9 cellular contexts compared by ENCODE assay signal in the genomic region with DNA sequence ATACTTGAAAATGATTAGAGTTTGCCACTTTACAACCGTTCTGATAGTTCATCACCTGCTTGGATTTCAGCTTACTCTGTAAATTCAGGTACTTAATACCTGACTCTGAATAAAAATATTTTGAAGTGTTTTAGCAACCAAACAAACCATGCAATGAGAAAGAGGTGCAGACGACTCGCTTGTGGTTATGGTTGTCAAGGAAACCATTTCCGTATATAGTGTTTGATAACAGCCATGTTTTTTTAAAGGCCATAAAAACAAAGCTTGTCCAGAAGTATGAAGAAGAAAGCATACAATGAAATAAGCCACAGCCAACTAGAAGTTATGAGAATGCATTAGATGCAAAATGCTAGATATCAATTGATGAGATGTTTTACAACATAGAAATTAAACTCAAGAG.
DNase-seq lines count a peak whose midpoint lies in the region; ATAC-seq, FAIRE-seq and TF ChIP-seq lines count a peak whose summit lies in the region.
"Had no signal": no experiment of that assay in that cellular context is flagged by ENCODE, and none has a peak within 500 bp of the region (broad histone marks: within the 10 kb centered on the region; RNA-seq: fewer than 3 reads in every experiment).

No MANE protein-coding gene starts in this region.

- H3K36me3 ChIP-seq in endothelial cell of umbilical vein (ENCODE audit: control insufficient read depth in 2 of 2, extremely low read depth in 1 of 2, insufficient read depth in 2 of 2, low read length in 2 of 2) (no peaks in the 10 kb centered on the region), WERI-Rb-1 (no peaks in the 10 kb centered on the region), aorta (ENCODE audit: control insufficient read depth in 1 of 2, insufficient read depth in 2 of 2, low read length in 1 of 2) (no peaks in the 10 kb centered on the region)

- peaks cover 5 to 6% of the 10 kb centered on the region in 2 donors for H3K9me3 Mint-ChIP-seq in stimulated activated naive CD8-positive, alpha-beta T cell treated with anti-CD3 and anti-CD28 coated beads, Interleukin-15, amount 100 ng/mL, for 72 hours

- peaks cover 67% of the 10 kb centered on the region for H3K4me1 Mint-ChIP-seq in stimulated activated naive CD8-positive, alpha-beta T cell treated with anti-CD3 and anti-CD28 coated beads, Interleukin-15, amount 100 ng/mL, for 72 hours

- no peaks in the 10 kb centered on the region for H3K27me3 Mint-ChIP-seq in stimulated activated naive CD8-positive, alpha-beta T cell treated with anti-CD3 and anti-CD28 coated beads, Interleukin-15, amount 100 ng/mL, for 72 hours

- peak; percentile 45 for ATAC-seq in Right ventricle myocardium superior (ENCODE audit: poor library complexity)
- no peak for ATAC-seq in Right ventricle myocardium inferior
- peak; percentile 77 for ATAC-seq in stimulated activated naive CD8-positive, alpha-beta T cell treated with anti-CD3 and anti-CD28 coated beads, Interleukin-15, amount 100 ng/mL, for 72 hours
- ATAC-seq in aorta (ENCODE audit: low FRiP score) = no peak

- no peaks in the 10 kb centered on the region for H3K9me1 ChIP-seq in endothelial cell of umbilical vein (replicated peaks; ENCODE audit: control insufficient read depth, extremely low read depth, insufficient read depth, low read length)

- intact Hi-C loops in Right ventricle myocardium superior (cut with DNase I) = no loop called here
- intact Hi-C loops in Right ventricle myocardium inferior (cut with DNase I) = no loop called here
- intact Hi-C loops in endothelial cell of umbilical vein (cut with micrococcal nuclease) = loop anchor here (1.0 to 5.0 kb wide), 7 partner anchors 30 to 250 kb away; partner anchors contain the start of gene IVNS1ABP
- intact Hi-C loops in aorta (cut with DNase I) = loop anchor here in 1 of 2 donors (10.0 kb wide), 1 partner anchor 62 kb away; no protein-coding TSS in a partner anchor

- peak overlapping the region; percentile 29 for H3K9ac ChIP-seq in endothelial cell of umbilical vein (replicated peaks; ENCODE audit: extremely low read depth, insufficient read depth, low read length)

- BruUV-seq in endothelial cell of umbilical vein (replicated peaks; lab: Mats Ljungman, UMichigan) = no TSS peak

- H2AFZ ChIP-seq in endothelial cell of umbilical vein (ENCODE audit: low read depth, low read length) = no peak overlapping the region

- no peaks in the 10 kb centered on the region for H3K27me3 ChIP-seq in endothelial cell of umbilical vein (ENCODE audit: control insufficient read depth in 2 of 2, insufficient read depth in 2 of 2, low read length in 2 of 2)
- no peaks in the 10 kb centered on the region for H3K27me3 ChIP-seq in WERI-Rb-1 (ENCODE audit: insufficient read depth, low read depth, severe bottlenecking)
- no peaks in the 10 kb centered on the region for H3K27me3 ChIP-seq in aorta (ENCODE audit: control insufficient read depth in 1 of 2, insufficient read depth in 2 of 2, low read length in 1 of 2)

- H3K27ac ChIP-seq in endothelial cell of umbilical vein (ENCODE audit: insufficient read depth, low read depth, low read length) = peak overlapping the region; percentile 38
- H3K27ac ChIP-seq in WERI-Rb-1 = no peak overlapping the region
- no peak overlapping the region for H3K27ac ChIP-seq in aorta (ENCODE audit: low read depth in 1 of 2, low read length in 2 of 2)

- H3K4me3 ChIP-seq in endothelial cell of umbilical vein (replicated peaks in 1 of 3; ENCODE audit: insufficient read depth in 1 of 3, low read depth in 1 of 3, low read length in 3 of 3) (no peak overlapping the region), WERI-Rb-1 (ENCODE audit: low read depth, low read length) (no peak overlapping the region), aorta (ENCODE audit: low read length in 2 of 2) (no peak overlapping the region)

- no peak for TF ChIP-seq POLR2A in endothelial cell of umbilical vein (IDR thresholded peaks at IDR 0.05; ENCODE audit: low read depth, low read length)

- H3K4me1 ChIP-seq in endothelial cell of umbilical vein (ENCODE audit: control insufficient read depth, extremely low read depth, insufficient read depth, low read length) (peaks cover 13% of the 10 kb centered on the region), aorta (ENCODE audit: control insufficient read depth in 1 of 2, insufficient read depth in 2 of 2, low read length in 2 of 2) (no peaks in the 10 kb centered on the region)

- peak overlapping the region; percentile 82 to 84 for H3K27ac Mint-ChIP-seq in stimulated activated naive CD8-positive, alpha-beta T cell treated with anti-CD3 and anti-CD28 coated beads, Interleukin-15, amount 100 ng/mL, for 72 hours

- no peaks in the 10 kb centered on the region for H3K79me2 ChIP-seq in endothelial cell of umbilical vein (ENCODE audit: control insufficient read depth, insufficient read depth, low read length)

- POLR2A ChIA-PET in endothelial cell of umbilical vein (lab: Charles Lee) = no interaction called here

- H3K9me3 ChIP-seq in endothelial cell of umbilical vein (replicated peaks; ENCODE audit: control insufficient read depth, insufficient read depth, low read length) = no peaks in the 10 kb centered on the region
- no peaks in the 10 kb centered on the region for H3K9me3 ChIP-seq in WERI-Rb-1 (ENCODE audit: severe bottlenecking)
- no peaks in the 10 kb centered on the region for H3K9me3 ChIP-seq in aorta (ENCODE audit: control insufficient read depth, low read length)

- no peak for DNase-seq in Right ventricle myocardium superior
- no peak for DNase-seq in Right ventricle myocardium inferior (ENCODE audit: missing footprints)
- DNase-seq in LHCN-M2 (ENCODE audit: low read depth) = peak; percentile 65
- peak; percentile 38 for DNase-seq in T follicular helper cell (ENCODE audit: low read depth)
- DNase-seq in endothelial cell of umbilical vein (ENCODE audit: low read depth, low spot score) = peak; percentile 87
- DNase-seq in stimulated activated naive CD8-positive, alpha-beta T cell treated with anti-CD3 and anti-CD28 coated beads, Interleukin-15, amount 100 ng/mL, for 72 hours = peak in 1 of 2 donors; percentile 33
- no peak for DNase-seq in WERI-Rb-1
- no peak for DNase-seq in aorta

- peak overlapping the region; percentile 46 for H3K4me2 ChIP-seq in endothelial cell of umbilical vein (ENCODE audit: insufficient read depth, low read length)

- TF ChIP-seq CTCF in endothelial cell of umbilical vein (IDR thresholded peaks at IDR 0.05; ENCODE audit: extremely low read depth in 1 of 2, insufficient read depth in 1 of 2, low read depth in 1 of 2, low read length in 2 of 2) = no peak
- TF ChIP-seq CTCF in WERI-Rb-1 (IDR thresholded peaks at IDR 0.05; ENCODE audit: low read depth, low read length) = no peak

- WGBS in aorta, 2 donors = 12 to 18% methylated on average over 4 of the region's 4 CpGs

- FAIRE-seq in endothelial cell of umbilical vein (lab: Jason Lieb, UNC) = peak; percentile 79

- H4K20me1 ChIP-seq in endothelial cell of umbilical vein (replicated peaks; ENCODE audit: control insufficient read depth, extremely low read depth, insufficient read depth, low read length) = no peaks in the 10 kb centered on the region

- peak overlapping the region; percentile 58 to 74 for H3K4me3 Mint-ChIP-seq in stimulated activated naive CD8-positive, alpha-beta T cell treated with anti-CD3 and anti-CD28 coated beads, Interleukin-15, amount 100 ng/mL, for 72 hours
- H3K4me3 Mint-ChIP-seq: brain had no signal

- dilution Hi-C loops in endothelial cell of umbilical vein (cut with MboI; ENCODE audit: extremely low pct_ligation_motif_present, low sequenced_read_pairs) = no loop called here

- CTCF ChIA-PET in endothelial cell of umbilical vein (lab: Charles Lee) = interaction anchor here (0.7 to 4.9 kb wide), 12 partner anchors 9 to 250 kb away, joined by 3 to 30 read pairs (median 4); partner anchors contain the start of gene IVNS1ABP

TF ChIP-seq in endothelial cell of umbilical vein, 7 proteins besides CTCF, POLR2A, EP300 and RAD21:
- TF ChIP-seq GATA2 (IDR thresholded peaks at IDR 0.05; ENCODE audit: insufficient read depth, insufficient read length, low read depth, low read length) = no peak
- peak; percentile 7 for TF ChIP-seq JUN (IDR thresholded peaks at IDR 0.05; ENCODE audit: borderline replicate concordance, insufficient read depth, insufficient read length, low read depth)
- TF ChIP-seq EZH2 (IDR thresholded peaks at IDR 0.05; ENCODE audit: borderline replicate concordance, low read depth, low read length, severe bottlenecking) = no peak
- TF ChIP-seq, protein P1, sequence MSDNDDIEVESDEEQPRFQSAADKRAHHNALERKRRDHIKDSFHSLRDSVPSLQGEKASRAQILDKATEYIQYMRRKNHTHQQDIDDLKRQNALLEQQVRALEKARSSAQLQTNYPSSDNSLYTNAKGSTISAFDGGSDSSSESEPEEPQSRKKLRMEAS (IDR thresholded peaks at IDR 0.05; ENCODE audit: insufficient read depth, insufficient read length) = no peak
- peak; percentile 70 for TF ChIP-seq FOS (IDR thresholded peaks at IDR 0.05; ENCODE audit: borderline replicate concordance, insufficient read depth, low read length)
TF ChIP-seq in endothelial cell of umbilical vein: peak in this region for 2.

Comparison
In these comparisons a context has a peak if more than half of its experiments do, and no peak if none do; other contexts are left out.
1. ATAC-seq: peak in Right ventricle myocardium superior (single experiment) and stimulated activated naive CD8-positive, alpha-beta T cell treated with anti-CD3 and anti-CD28 coated beads, Interleukin-15, amount 100 ng/mL, for 72 hours (single experiment); none in Right ventricle myocardium inferior (single experiment) and aorta (single experiment).
2. DNase-seq: peak in LHCN-M2 (single experiment), T follicular helper cell (single experiment) and endothelial cell of umbilical vein (single experiment); none in Right ventricle myocardium superior (single experiment), Right ventricle myocardium inferior (single experiment), WERI-Rb-1 (single experiment) and aorta (0 of 2).